10 cellular contexts compared by ENCODE assay signal in the genomic region with DNA sequence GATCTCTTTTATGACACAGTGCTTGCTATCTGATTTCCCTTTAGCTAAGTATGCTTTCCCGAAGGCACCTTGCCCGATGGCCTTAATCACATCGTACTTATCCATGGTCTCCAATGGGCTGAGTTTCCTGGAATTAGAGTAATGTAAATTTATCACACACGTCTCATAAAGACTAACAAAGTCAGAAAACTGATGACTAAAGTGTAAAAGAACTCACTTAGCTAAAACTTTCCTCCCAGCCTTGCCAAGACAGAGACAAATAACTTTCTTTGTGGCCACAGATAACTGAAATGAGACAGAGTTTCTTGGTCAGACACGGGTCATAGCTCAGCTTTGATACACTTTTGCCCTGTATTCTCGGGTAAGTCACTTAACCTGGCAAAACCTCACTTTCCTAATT. TPM values are rescaled to one million over a fixed set of nuclear protein-coding genes. Genes with fewer than 3 reads are reported as not detected.
A peak's percentile ranks its signal among the peaks of the same experiment; 100 is the strongest.
DNase-seq lines count a peak whose midpoint lies in the region; ATAC-seq and TF ChIP-seq lines count a peak whose summit lies in the region.
"Had no signal": no experiment of that assay in that cellular context is flagged by ENCODE, and none has a peak within 500 bp of the region (broad histone marks: within the 10 kb centered on the region; RNA-seq: fewer than 3 reads in every experiment).

No MANE protein-coding gene starts in this region.

- POLR2A ChIA-PET in A673 (lab: Charles Lee; ENCODE audit: low non-redundant PET) = no interaction called here

- DNase-seq in astrocyte of the cerebellum (ENCODE audit: low read depth) (peak; percentile 12), SKM-1 treated with dmso at 0.1 percent for 144 hours (lab: John Stamatoyannopoulos, UW; ENCODE audit: unreplicated experiment) (no peak), A673 (ENCODE audit: low spot score) (no peak)
- DNase-seq in stimulated activated CD4-positive, alpha-beta T cell treated with anti-CD3 and anti-CD28 coated beads, Interleukin-12 subunit alpha, Interleukin-12 subunit beta, amount 100 ng/mL, for 4 hours = no peak

- H3K27me3 ChIP-seq in rectal smooth muscle tissue (ENCODE audit: control insufficient read depth, insufficient read depth, low read length) (no peaks in the 10 kb centered on the region), A673 (replicated peaks; ENCODE audit: insufficient read depth, low read depth, low read length, poor library complexity) (no peaks in the 10 kb centered on the region)

- H3K9me3 ChIP-seq in A673 (ENCODE audit: low read depth, low read length, poor library complexity, severe bottlenecking) = no peaks in the 10 kb centered on the region
- H3K9me3 ChIP-seq: HAP-1 had no signal

- intact Hi-C loops in A673 (cut with micrococcal nuclease; ENCODE audit: unreplicated experiment) = loop anchor here (1.0 to 10.0 kb wide), 4 partner anchors 127 to 983 kb away; no protein-coding TSS in a partner anchor

- ATAC-seq in GM19395 (IDR thresholded peaks at IDR 0.05; ENCODE audit: unreplicated experiment) = peak; percentile 27
- peak; percentile 25 for ATAC-seq in HG02981 (IDR thresholded peaks at IDR 0.05; ENCODE audit: unreplicated experiment)
- no peak for ATAC-seq in GM18505 (IDR thresholded peaks at IDR 0.05; ENCODE audit: unreplicated experiment)

- no peaks in the 10 kb centered on the region for H3K4me1 ChIP-seq in rectal smooth muscle tissue (ENCODE audit: control insufficient read depth, insufficient read depth, low read length)
- H3K4me1 ChIP-seq in A673 (ENCODE audit: insufficient read depth, low read length, poor library complexity, severe bottlenecking) = peaks cover 3% of the 10 kb centered on the region

- peaks cover 8% of the 10 kb centered on the region for H3K36me3 ChIP-seq in rectal smooth muscle tissue (ENCODE audit: control insufficient read depth, insufficient read depth, low read length)
- no peaks in the 10 kb centered on the region for H3K36me3 ChIP-seq in A673 (ENCODE audit: insufficient read depth, low read length, poor library complexity, severe bottlenecking)
- H3K36me3 ChIP-seq: HAP-1 had no signal

- H3K27ac ChIP-seq in rectal smooth muscle tissue (ENCODE audit: low read depth, low read length) (no peak overlapping the region), A673 (ENCODE audit: low read depth, low read length, poor library complexity, severe bottlenecking) (no peak overlapping the region)

- no peak overlapping the region for H3K4me3 ChIP-seq in astrocyte of the cerebellum (ENCODE audit: low read depth, low read length)
- peak overlapping the region; percentile 23 for H3K4me3 ChIP-seq in rectal smooth muscle tissue (ENCODE audit: low read length)
- no peak overlapping the region for H3K4me3 ChIP-seq in A673 (ENCODE audit: low read depth, low read length, poor library complexity, severe bottlenecking)
- H3K4me3 ChIP-seq: HAP-1 had no signal

- BruUV-seq in A673 (replicated peaks; lab: Mats Ljungman, UMichigan) = no TSS peak

- TF ChIP-seq CTCF in astrocyte of the cerebellum (IDR thresholded peaks at IDR 0.05; ENCODE audit: low read depth, low read length, missing control alignments) = no peak
- no peak for TF ChIP-seq CTCF in A673 (conservative IDR thresholded peaks at IDR 0.05; ENCODE audit: low read depth, low read length)

- no peak for TF ChIP-seq POLR2A in GM18505 (IDR thresholded peaks at IDR 0.05; ENCODE audit: borderline replicate concordance, extremely low read depth, insufficient read depth, insufficient read length)

- no peak overlapping the region for H3K9ac ChIP-seq in rectal smooth muscle tissue (ENCODE audit: low read length)

- CTCF ChIA-PET in A673 (lab: Charles Lee) = interaction anchor here (1.3 to 1.4 kb wide), 2 partner anchors 30 to 192 kb away, joined by 3 to 4 read pairs; no protein-coding TSS in a partner anchor

- in situ Hi-C loops in astrocyte of the cerebellum (cut with HindIII; ENCODE audit: low sequenced_read_pairs) = no loop called here

RNA-seq across cellular contexts. Expression of gene NEK5, which starts 1.5 kb away (rescaled TPM):
- 0.13 TPM in 1 of 2 replicates, not detected in the other for total RNA-seq in A673 (2021)
- total RNA-seq: LHCN-M2 had no signal

RNA-seq across cellular contexts. Expression of gene NEK3, which starts 32.0 kb away (rescaled TPM):
- total RNA-seq in A673 (2021) = 15.9 and 18.1 TPM in 2 replicates
